16 cellular contexts compared by ENCODE assay signal in genomic region chr10:34702093-34702952, GRCh38.
DNase-seq lines count a peak whose midpoint lies in the region; ATAC-seq and TF ChIP-seq lines count a peak whose summit lies in the region.
"Had no signal": no experiment of that assay in that cellular context is flagged by ENCODE, and none has a peak within 500 bp of the region (broad histone marks: within the 10 kb centered on the region; RNA-seq: fewer than 3 reads in every experiment).

No MANE protein-coding gene starts in this region.

- H3K4me3 ChIP-seq in epithelial cell of esophagus (ENCODE audit: low read length), result no peak overlapping the region
- H3K4me3 ChIP-seq in upper lobe of right lung, result no peak overlapping the region
- H3K4me3 ChIP-seq: thoracic aorta had no signal

- H3K27ac ChIP-seq in upper lobe of right lung, result no peak overlapping the region

- H3K4me1 Mint-ChIP-seq in mesothelial cell of epicardium, result peaks cover 53% of the 10 kb centered on the region

- TF ChIP-seq CTCF in epithelial cell of esophagus (IDR thresholded peaks at IDR 0.05; ENCODE audit: insufficient read depth, low read depth, low read length, missing control alignments), result peak; percentile 12
- TF ChIP-seq CTCF in mesothelial cell of epicardium (IDR thresholded peaks at IDR 0.05; ENCODE audit: unreplicated experiment), result no peak
- no peak for TF ChIP-seq CTCF in upper lobe of right lung (IDR thresholded peaks at IDR 0.05)

- peaks cover 3% of the 10 kb centered on the region for H3K36me3 Mint-ChIP-seq in mesothelial cell of epicardium
- H3K36me3 Mint-ChIP-seq: naive thymus-derived CD8-positive, alpha-beta T cell had no signal

- H3K9me3 Mint-ChIP-seq in mesothelial cell of epicardium, result no peaks in the 10 kb centered on the region
- H3K9me3 Mint-ChIP-seq: naive thymus-derived CD8-positive, alpha-beta T cell had no signal

- H3K27me3 ChIP-seq in upper lobe of right lung, result no peaks in the 10 kb centered on the region

- intact Hi-C loops in left ventricle myocardium superior (cut with micrococcal nuclease) (no loop called here), Right ventricle myocardium superior (cut with DNase I) (no loop called here), upper lobe of right lung (cut with DNase I) (no loop called here)

- no peak overlapping the region for H3K4me3 Mint-ChIP-seq in mesothelial cell of epicardium
- H3K4me3 Mint-ChIP-seq: naive thymus-derived CD8-positive, alpha-beta T cell had no signal

- peaks cover 23% of the 10 kb centered on the region for H3K4me1 ChIP-seq in upper lobe of right lung

- no peaks in the 10 kb centered on the region for H3K27me3 Mint-ChIP-seq in mesothelial cell of epicardium (ENCODE audit: low read depth)

- H3K27ac Mint-ChIP-seq in mesothelial cell of epicardium, result peak overlapping the region; percentile 81
- H3K27ac Mint-ChIP-seq: naive thymus-derived CD8-positive, alpha-beta T cell had no signal

- no peaks in the 10 kb centered on the region for H3K36me3 ChIP-seq in upper lobe of right lung
- H3K36me3 ChIP-seq: thoracic aorta had no signal

- DNase-seq in left ventricle myocardium superior (no peak), Right ventricle myocardium superior (no peak), epithelial cell of esophagus (ENCODE audit: low read depth) (peak; percentile 90), mesothelial cell of epicardium (ENCODE audit: low spot score in 2 of 2, unreplicated experiment in 2 of 2) (no peak), upper lobe of right lung (no peak), NCI-H1417 treated with DMSO at 0.1 percent for 48 hours (lab: John Stamatoyannopoulos, UW) (no peak), DMS53 treated with DMSO at 0.1 percent for 48 hours (lab: John Stamatoyannopoulos, UW; ENCODE audit: unreplicated experiment) (no peak), mesenteric fat pad (ENCODE audit: low spot score) (no peak)
- DNase-seq: activated CD8-positive, alpha-beta memory T cell treated with anti-CD3 and anti-CD28 coated beads, Interleukin-2, amount 50 U/mL, for 48 hours; activated naive CD4-positive, alpha-beta T cell treated with anti-CD3 and anti-CD28 coated beads, Interleukin-2, amount 50 U/mL, for 16 hours; naive thymus-derived CD8-positive, alpha-beta T cell; NCI-H2029; NK-92 treated with Interleukin-12 subunit alpha and Interleukin-12 subunit beta, amount 100 ng/mL, for 24 hours; SHP77 treated with DMSO at 0.1 percent for 48 hours; stimulated activated CD4-positive, alpha-beta T cell treated with anti-CD3 and anti-CD28 coated beads, Interleukin-2, amount 100 ng/mL, for 24 hours had no signal

- H3K9me3 ChIP-seq in upper lobe of right lung, result no peaks in the 10 kb centered on the region
- H3K9me3 ChIP-seq: thoracic aorta had no signal

- ATAC-seq in left ventricle myocardium superior, result peak; percentile 6
- ATAC-seq in Right ventricle myocardium superior (ENCODE audit: poor library complexity), result no peak
- peak; percentile 35 for ATAC-seq in upper lobe of right lung
- ATAC-seq: naive thymus-derived CD8-positive, alpha-beta T cell had no signal
